Comparison of ENCODE assay signal across 8 cellular contexts in the genomic region with DNA sequence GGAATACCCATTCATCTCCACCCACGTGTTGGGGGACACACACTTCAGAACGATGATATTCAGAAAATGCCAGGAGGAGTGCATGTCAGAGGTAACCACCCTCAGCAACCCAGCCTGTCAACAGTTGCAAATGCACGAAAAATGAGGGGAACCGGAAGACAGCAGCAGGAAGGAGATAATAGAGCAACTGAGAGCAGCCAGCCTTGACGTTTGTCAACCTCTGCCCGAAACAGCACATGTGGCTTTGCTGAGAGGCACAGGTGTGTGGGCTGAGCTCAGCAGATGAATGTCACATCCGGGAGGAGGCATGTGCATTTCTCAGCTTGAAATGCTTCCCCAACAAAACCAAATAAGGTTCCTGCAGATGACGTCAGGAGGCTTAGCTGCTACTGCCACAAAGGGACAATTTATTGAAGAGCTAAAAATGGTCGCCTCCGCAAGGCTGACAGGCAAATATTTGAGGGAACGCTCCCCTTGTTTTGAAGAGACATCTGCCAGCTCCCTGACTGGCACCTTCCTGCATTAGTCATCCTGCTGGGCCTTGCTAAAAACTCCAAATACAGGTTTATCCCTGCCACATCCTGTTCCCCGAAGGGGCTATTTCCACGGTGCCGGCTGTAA.
DNase-seq lines count a peak whose midpoint lies in the region; ATAC-seq lines count a peak whose summit lies in the region.

No MANE protein-coding gene starts in this region.

- peaks cover 10% of the 10 kb centered on the region for H3K9me3 Mint-ChIP-seq in activated naive CD8-positive, alpha-beta T cell treated with anti-CD3 and anti-CD28 coated beads for 36 hours

- DNase-seq in activated gamma-delta T cell treated with Interleukin-2 at 50 U/mL for 16 hours (peak; percentile 46), activated gamma-delta T cell (lab: John Stamatoyannopoulos, UW) (no peak), T follicular helper cell (ENCODE audit: low read depth) (peak; percentile 52), HUDEP-2 (lab: John Stamatoyannopoulos, UW; ENCODE audit: unreplicated experiment in 76 of 76) (no peak)
- peak; percentile 80 for DNase-seq in activated naive CD8-positive, alpha-beta T cell treated with anti-CD3 and anti-CD28 coated beads for 36 hours
- DNase-seq in stimulated activated CD4-positive, alpha-beta T cell treated with anti-CD3 and anti-CD28 coated beads, Interleukin-1b, Interleukin-23, amount 100 ng/mL, for 48 hours, result peak; percentile 88
- DNase-seq in NK-92 treated with Interleukin-12 subunit alpha and Interleukin-12 subunit beta, amount 100 ng/mL, for 24 hours (lab: John Stamatoyannopoulos, UW), result no peak

- H3K27me3 Mint-ChIP-seq in activated naive CD8-positive, alpha-beta T cell treated with anti-CD3 and anti-CD28 coated beads for 36 hours, result no peaks in the 10 kb centered on the region

- peak overlapping the region; percentile 88 for H3K27ac Mint-ChIP-seq in activated naive CD8-positive, alpha-beta T cell treated with anti-CD3 and anti-CD28 coated beads for 36 hours

- ATAC-seq in HG03280 (IDR thresholded peaks at IDR 0.05; ENCODE audit: unreplicated experiment), result peak; percentile 100

- peak overlapping the region; percentile 62 for H3K4me3 Mint-ChIP-seq in activated naive CD8-positive, alpha-beta T cell treated with anti-CD3 and anti-CD28 coated beads for 36 hours

- H3K4me1 Mint-ChIP-seq in activated naive CD8-positive, alpha-beta T cell treated with anti-CD3 and anti-CD28 coated beads for 36 hours, result peaks cover 27% of the 10 kb centered on the region

- H3K36me3 Mint-ChIP-seq in activated naive CD8-positive, alpha-beta T cell treated with anti-CD3 and anti-CD28 coated beads for 36 hours, result peaks cover 13% of the 10 kb centered on the region

Comparison
In these comparisons a context has a peak if more than half of its experiments do, and no peak if none do; other contexts are left out.
1. DNase-seq: peak in activated gamma-delta T cell treated with Interleukin-2 at 50 U/mL for 16 hours (single experiment), T follicular helper cell (single experiment), activated naive CD8-positive, alpha-beta T cell treated with anti-CD3 and anti-CD28 coated beads for 36 hours (single experiment) and stimulated activated CD4-positive, alpha-beta T cell treated with anti-CD3 and anti-CD28 coated beads, Interleukin-1b, Interleukin-23, amount 100 ng/mL, for 48 hours (single experiment); none in activated gamma-delta T cell (single experiment), NK-92 treated with Interleukin-12 subunit alpha and Interleukin-12 subunit beta, amount 100 ng/mL, for 24 hours (single experiment) and HUDEP-2 (0 of 76).